ENCODE assay signal across 8 cellular contexts in the genomic region with DNA sequence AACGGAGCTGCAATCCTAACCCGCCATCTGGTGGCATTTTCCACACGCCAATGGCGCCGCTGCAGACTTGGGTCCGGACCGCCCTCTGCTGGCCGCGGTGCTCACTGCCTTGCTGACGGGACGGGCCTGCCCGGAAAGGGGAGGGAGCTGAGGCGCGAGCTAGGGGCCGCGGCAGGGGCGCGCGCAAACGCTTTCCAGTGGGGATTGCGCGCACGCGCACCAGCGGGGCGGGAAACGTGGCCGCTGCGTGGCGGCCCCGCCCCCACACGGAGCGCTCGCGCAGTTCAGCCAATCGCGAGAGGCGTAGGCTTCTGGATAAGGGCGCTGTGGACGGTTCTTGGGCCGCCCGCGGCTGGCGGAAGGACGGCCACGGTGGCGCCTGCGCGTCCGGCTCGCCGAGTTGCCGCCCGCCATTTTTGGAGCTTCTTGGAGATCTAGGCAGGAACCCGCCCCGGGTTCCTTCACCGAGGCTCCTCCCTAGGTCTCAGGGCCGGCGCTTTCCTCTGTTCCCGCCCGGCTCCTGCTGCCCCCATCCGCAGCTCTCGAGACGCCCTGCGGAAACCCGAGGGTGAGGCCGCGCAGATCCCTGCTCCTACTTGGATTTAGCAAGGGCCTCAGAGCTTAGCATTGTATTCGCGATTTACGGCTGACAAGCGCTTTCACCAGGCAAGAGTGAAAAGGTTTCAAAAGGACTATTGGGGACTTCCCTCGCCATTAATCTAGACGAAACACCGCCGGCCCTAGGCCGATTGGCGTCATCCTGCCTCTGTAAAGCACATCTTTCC. TPM values are rescaled to one million over a fixed set of nuclear protein-coding genes. Genes with fewer than 3 reads are reported as not detected.
DNase-seq lines count a peak whose midpoint lies in the region; ATAC-seq lines count a peak whose summit lies in the region.

A gene (minus strand): TSS at position 52 of the 785 bp plus-strand sequence. CDS start 121,480 bp downstream, outside the sequence.

- no peaks in the 10 kb centered on the region for H3K36me3 ChIP-seq in GM23248 (ENCODE audit: low read depth)
- H3K36me3 ChIP-seq in naive thymus-derived CD4-positive, alpha-beta T cell (ENCODE audit: control insufficient read depth in 2 of 3, insufficient read depth in 3 of 3, low read length in 3 of 3) = no peaks in the 10 kb centered on the region

- peak within 1 kb of the TSS; percentile 89 for H2AFZ ChIP-seq in GM23248

- ATAC-seq in naive thymus-derived CD4-positive, alpha-beta T cell = peak; percentile 91
- peak; percentile 87 to 89 for ATAC-seq in stimulated activated naive B cell treated with anti-CD40 and anti-IgM and Interleukin-4, amounts not matched to agents 10 μg/mL and 1 μg/mL and 100 μg/mL, for 72 hours (replicated peaks)

- H3K36me3 Mint-ChIP-seq in activated T-helper 1 cell treated with anti-CD3 and anti-CD28 coated beads, Interleukin-12 subunit alpha, Interleukin-12 subunit beta, Interleukin-2, Interleukin-4 antibody, amounts not matched to agents 30 ng/mL and 10 ng/mL and 1 ng/mL, durations not matched to agents 14 hours and 24 hours and 36 hours (ENCODE audit: low read depth) = peaks cover 6% of the 10 kb centered on the region
- no peaks in the 10 kb centered on the region for H3K36me3 Mint-ChIP-seq in naive thymus-derived CD4-positive, alpha-beta T cell
- peaks cover 0 to 3% of the 10 kb centered on the region in 2 donors for H3K36me3 Mint-ChIP-seq in stimulated activated naive B cell treated with anti-CD40 and anti-IgM and Interleukin-4, amounts not matched to agents 10 μg/mL and 1 μg/mL and 100 μg/mL, for 72 hours

- peaks cover 43% of the 10 kb centered on the region for H3K4me1 Mint-ChIP-seq in activated T-helper 1 cell treated with anti-CD3 and anti-CD28 coated beads, Interleukin-12 subunit alpha, Interleukin-12 subunit beta, Interleukin-2, Interleukin-4 antibody, amounts not matched to agents 30 ng/mL and 10 ng/mL and 1 ng/mL, durations not matched to agents 14 hours and 24 hours and 36 hours (ENCODE audit: low read depth)
- peaks cover 37 to 51% (median 44%) of the 10 kb centered on the region in 7 donors for H3K4me1 Mint-ChIP-seq in naive thymus-derived CD4-positive, alpha-beta T cell
- peaks cover 25 to 43% of the 10 kb centered on the region in 2 donors for H3K4me1 Mint-ChIP-seq in stimulated activated naive B cell treated with anti-CD40 and anti-IgM and Interleukin-4, amounts not matched to agents 10 μg/mL and 1 μg/mL and 100 μg/mL, for 72 hours

- in situ Hi-C loops in GM23248 (cut with MboI) = loop anchor here (10.0 kb wide), 1 partner anchor 358 kb away; no protein-coding TSS in a partner anchor

- peak within 1 kb of the TSS; percentile 99 for H3K27ac ChIP-seq in GM23248
- peak within 1 kb of the TSS; percentile 95 for H3K27ac ChIP-seq in naive thymus-derived CD4-positive, alpha-beta T cell (ENCODE audit: low read depth, low read length)

- peak within 1 kb of the TSS; percentile 91 for H3K4me2 ChIP-seq in GM23248 (ENCODE audit: unreplicated experiment)

- WGBS in GM23248 (ENCODE audit: low coverage in 1 of 2, low lambda C conversion rate in 2 of 2, missing lambda C conversion rate in 2 of 2), 2 experiments = 1% methylated on average over 65 to 70 of the region's 78 CpGs

- no peaks in the 10 kb centered on the region for H3K9me3 Mint-ChIP-seq in activated T-helper 1 cell treated with anti-CD3 and anti-CD28 coated beads, Interleukin-12 subunit alpha, Interleukin-12 subunit beta, Interleukin-2, Interleukin-4 antibody, amounts not matched to agents 30 ng/mL and 10 ng/mL and 1 ng/mL, durations not matched to agents 14 hours and 24 hours and 36 hours
- H3K9me3 Mint-ChIP-seq in naive thymus-derived CD4-positive, alpha-beta T cell = peaks cover 0 to 2% (median 0%) of the 10 kb centered on the region in 11 donors
- no peaks in the 10 kb centered on the region for H3K9me3 Mint-ChIP-seq in stimulated activated naive B cell treated with anti-CD40 and anti-IgM and Interleukin-4, amounts not matched to agents 10 μg/mL and 1 μg/mL and 100 μg/mL, for 72 hours

- H3F3A ChIP-seq in GM23248 (ENCODE audit: insufficient read depth) = peaks cover 32% of the 10 kb centered on the region

- H3K4me3 Mint-ChIP-seq in activated T-helper 1 cell treated with anti-CD3 and anti-CD28 coated beads, Interleukin-12 subunit alpha, Interleukin-12 subunit beta, Interleukin-2, Interleukin-4 antibody, amounts not matched to agents 30 ng/mL and 10 ng/mL and 1 ng/mL, durations not matched to agents 14 hours and 24 hours and 36 hours = peak within 1 kb of the TSS; percentile 96
- peak within 1 kb of the TSS; percentile 68 to 99 (median 92) for H3K4me3 Mint-ChIP-seq in naive thymus-derived CD4-positive, alpha-beta T cell
- H3K4me3 Mint-ChIP-seq in stimulated activated naive B cell treated with anti-CD40 and anti-IgM and Interleukin-4, amounts not matched to agents 10 μg/mL and 1 μg/mL and 100 μg/mL, for 72 hours = peak within 1 kb of the TSS; percentile 85 to 95

- no peaks in the 10 kb centered on the region for H3K27me3 ChIP-seq in GM23248 (replicated peaks; ENCODE audit: insufficient read depth)
- H3K27me3 ChIP-seq in naive thymus-derived CD4-positive, alpha-beta T cell (ENCODE audit: control insufficient read depth in 2 of 2, insufficient read depth in 2 of 2, low read length in 2 of 2) = no peaks in the 10 kb centered on the region

- H3K27me3 Mint-ChIP-seq in activated T-helper 1 cell treated with anti-CD3 and anti-CD28 coated beads, Interleukin-12 subunit alpha, Interleukin-12 subunit beta, Interleukin-2, Interleukin-4 antibody, amounts not matched to agents 30 ng/mL and 10 ng/mL and 1 ng/mL, durations not matched to agents 14 hours and 24 hours and 36 hours (ENCODE audit: insufficient read depth) = no peaks in the 10 kb centered on the region
- H3K27me3 Mint-ChIP-seq in naive thymus-derived CD4-positive, alpha-beta T cell = no peaks in the 10 kb centered on the region
- H3K27me3 Mint-ChIP-seq in stimulated activated naive B cell treated with anti-CD40 and anti-IgM and Interleukin-4, amounts not matched to agents 10 μg/mL and 1 μg/mL and 100 μg/mL, for 72 hours = no peaks in the 10 kb centered on the region

- H3K9me2 ChIP-seq in GM23248 (ENCODE audit: insufficient read depth) = no peaks in the 10 kb centered on the region

- intact Hi-C loops in activated T-helper 1 cell treated with anti-CD3 and anti-CD28 coated beads, Interleukin-12 subunit alpha, Interleukin-12 subunit beta, Interleukin-2, Interleukin-4 antibody, amounts not matched to agents 30 ng/mL and 10 ng/mL and 1 ng/mL, durations not matched to agents 14 hours and 24 hours and 36 hours (cut with micrococcal nuclease) = loop anchor here (1.0 to 5.0 kb wide), 12 partner anchors 35 to 677 kb away; a partner anchor contains a TSS
- intact Hi-C loops in naive thymus-derived CD4-positive, alpha-beta T cell (cut with micrococcal nuclease) = loop anchor here (1.0 to 10.0 kb wide), 23 partner anchors 18 to 1842 kb away; a partner anchor contains a TSS

- DNase-seq in EH (ENCODE audit: low read depth) (peak; percentile 99), GM23248 (peak; percentile 99), Kasumi-1 (lab: John Stamatoyannopoulos, UW) (peak; percentile 96 to 99), RKO (ENCODE audit: low spot score) (peak; percentile 96), fibroblast of gingiva (ENCODE audit: low read depth) (peak; percentile 98)
- DNase-seq in activated T-helper 1 cell treated with anti-CD3 and anti-CD28 coated beads, Interleukin-12 subunit alpha, Interleukin-12 subunit beta, Interleukin-2, Interleukin-4 antibody, amounts not matched to agents 30 ng/mL and 10 ng/mL and 1 ng/mL, durations not matched to agents 14 hours and 24 hours and 36 hours (ENCODE audit: low spot score) = peak; percentile 99
- peak; percentile 95 to 99 (median 99) for DNase-seq in naive thymus-derived CD4-positive, alpha-beta T cell
- DNase-seq in stimulated activated naive B cell treated with anti-CD40 and anti-IgM and Interleukin-4, amounts not matched to agents 10 μg/mL and 1 μg/mL and 100 μg/mL, for 72 hours = peak; percentile 99

- peak within 1 kb of the TSS; percentile 92 for H3K4me3 ChIP-seq in GM23248
- H3K4me3 ChIP-seq in naive thymus-derived CD4-positive, alpha-beta T cell (ENCODE audit: low read length) = peak within 1 kb of the TSS; percentile 87

- CTCF ChIA-PET in naive thymus-derived CD4-positive, alpha-beta T cell (lab: Charles Lee) = interaction anchor here (0.5 to 2.9 kb wide), 31 partner anchors 11 to 678 kb away, joined by 3 to 32 read pairs (median 4); a partner anchor contains a TSS

- H3K79me2 ChIP-seq in GM23248 (ENCODE audit: insufficient read depth) = peaks cover 37% of the 10 kb centered on the region

- H3K4me1 ChIP-seq in GM23248 (ENCODE audit: insufficient read depth) = peaks cover 23% of the 10 kb centered on the region
- peaks cover 20 to 27% of the 10 kb centered on the region in 2 donors for H3K4me1 ChIP-seq in naive thymus-derived CD4-positive, alpha-beta T cell (ENCODE audit: control insufficient read depth in 2 of 2, insufficient read depth in 2 of 2, low read length in 2 of 2)

- POLR2A ChIA-PET in naive thymus-derived CD4-positive, alpha-beta T cell (lab: Charles Lee) = interaction anchor here (0.5 to 3.5 kb wide), 30 partner anchors 11 to 1422 kb away, joined by 3 to 117 read pairs (median 4); a partner anchor contains a TSS

- peak within 1 kb of the TSS; percentile 98 for H3K27ac Mint-ChIP-seq in activated T-helper 1 cell treated with anti-CD3 and anti-CD28 coated beads, Interleukin-12 subunit alpha, Interleukin-12 subunit beta, Interleukin-2, Interleukin-4 antibody, amounts not matched to agents 30 ng/mL and 10 ng/mL and 1 ng/mL, durations not matched to agents 14 hours and 24 hours and 36 hours
- H3K27ac Mint-ChIP-seq in naive thymus-derived CD4-positive, alpha-beta T cell = peak within 1 kb of the TSS; percentile 87 to 98 (median 94)
- peak within 1 kb of the TSS; percentile 100 for H3K27ac Mint-ChIP-seq in stimulated activated naive B cell treated with anti-CD40 and anti-IgM and Interleukin-4, amounts not matched to agents 10 μg/mL and 1 μg/mL and 100 μg/mL, for 72 hours

- H3K9ac ChIP-seq in GM23248 = peak within 1 kb of the TSS; percentile 98

- H4K20me1 ChIP-seq in GM23248 (ENCODE audit: insufficient read depth) = no peaks in the 10 kb centered on the region

- no peaks in the 10 kb centered on the region for H3K9me3 ChIP-seq in GM23248 (ENCODE audit: low read depth)
- H3K9me3 ChIP-seq in naive thymus-derived CD4-positive, alpha-beta T cell (ENCODE audit: control insufficient read depth in 2 of 3, low read length in 3 of 3) = no peaks in the 10 kb centered on the region

RNA-seq across cellular contexts. Expression of the gene that starts here (rescaled TPM):
- total RNA-seq in GM23248 (2014; rRNA removed; shearing (Covaris generic)) = 39.7 and 41.7 TPM in 2 replicates
- polyA plus RNA-seq in GM23248 (2016; fragmentation: Nextera tagmentation; extraction: Ambion mirVana) = 21.1 and 22.7 TPM in 2 replicates
- total RNA-seq in activated T-helper 1 cell treated with anti-CD3 and anti-CD28 coated beads, Interleukin-12 subunit alpha, Interleukin-12 subunit beta, Interleukin-2, Interleukin-4 antibody, amounts not matched to agents 30 ng/mL and 10 ng/mL and 1 ng/mL, durations not matched to agents 14 hours and 24 hours and 36 hours = 46.5 and 47.1 TPM in 2 replicates
- total RNA-seq in naive thymus-derived CD4-positive, alpha-beta T cell = 10 to 100 TPM; 39.7 to 50.7 (median 43.6) TPM
- polyA plus RNA-seq in naive thymus-derived CD4-positive, alpha-beta T cell = 10 to 100 TPM; 18.5 to 19.2 TPM

Comparison
In these comparisons a context has a peak if more than half of its experiments do, and no peak if none do; other contexts are left out.
1. Peak in every context shown above with its lines: DNase-seq, ATAC-seq, H3K4me3 ChIP-seq and H3K27ac ChIP-seq.